ENCODE assay signal across 14 cellular contexts in genomic region chr2:232381204-232382031, GRCh38. TPM values are rescaled to one million over a fixed set of nuclear protein-coding genes. Genes with fewer than 3 reads are reported as not detected.
DNase-seq lines count a peak whose midpoint lies in the region; ATAC-seq, FAIRE-seq and TF ChIP-seq lines count a peak whose summit lies in the region.
"Not testable (repeated sequence)": the region's sequence is repeated elsewhere in the genome, so short reads cannot be mapped to it uniquely, and the experiment has no call there.
"Had no signal": no experiment of that assay in that cellular context is flagged by ENCODE, and none has a peak within 500 bp of the region (broad histone marks: within the 10 kb centered on the region; RNA-seq: fewer than 3 reads in every experiment).

No MANE protein-coding gene starts in this region.

- H2BK12ac ChIP-seq in H9 (ENCODE audit: insufficient read length, low read depth, low read length) = not testable (repeated sequence)

- in situ Hi-C loops in K562 (cut with MboI) = not testable (repeated sequence)

- H2BK5ac ChIP-seq in H9 (ENCODE audit: insufficient read length, low read length) = not testable (repeated sequence)

- CTCF ChIA-PET in CD8-positive, alpha-beta T cell (lab: Charles Lee); WTC11 (lab: Charles Lee); K562 (lab: Yijun Ruan, JAX; ENCODE audit: low intra/inter-chr PET ratio): not testable (repeated sequence)

- not testable (repeated sequence) for TF ChIP-seq EP300 in K562 (IDR thresholded peaks at IDR 0.05; ENCODE audit: low read length)

- H3K79me1 ChIP-seq in H9 (ENCODE audit: insufficient read depth, low read depth, low read length, poor library complexity, severe bottlenecking) = not testable (repeated sequence)

- H3K4me1 Mint-ChIP-seq in CD8-positive, alpha-beta T cell (ENCODE audit: low read depth); WTC11: not testable (repeated sequence)
- peaks cover 20 to 28% of the 10 kb centered on the region in 2 experiments for H3K4me1 Mint-ChIP-seq in H9

- H4K8ac ChIP-seq in H9 (replicated peaks; ENCODE audit: insufficient read length, low read depth, low read length) = not testable (repeated sequence)

- intact Hi-C loops in CD8-positive, alpha-beta T cell (cut with DNase I, micrococcal nuclease); K562 (cut with micrococcal nuclease); spleen (cut with DNase I; ENCODE audit: low total_unique reads): not testable (repeated sequence)

- H3K27me3 ChIP-seq in CD8-positive, alpha-beta T cell (ENCODE audit: insufficient read depth, low read length) = not testable (repeated sequence)
- H3K27me3 ChIP-seq in H9 (ENCODE audit: insufficient read depth, low read length) (peaks cover 15% of the 10 kb centered on the region; the same call in 1 of the 2 replicates), K562 (ENCODE audit: control insufficient read depth in 2 of 2, insufficient read depth in 2 of 2, low read length in 2 of 2) (peaks cover 4 to 31% of the 10 kb centered on the region in 2 experiments; a peak in 4 of 5 replicates), spleen (replicated peaks in 1 of 7) (peaks cover 0 to 68% (median 23%) of the 10 kb centered on the region in 7 donors)

- not testable (repeated sequence) for TF ChIP-seq CTCF in CD8-positive, alpha-beta T cell (IDR thresholded peaks at IDR 0.05); WTC11 (IDR thresholded peaks at IDR 0.05); spleen (IDR thresholded peaks at IDR 0.05 in 8 of 11, conservative IDR thresholded peaks at IDR 0.05 in 3 of 11)
- TF ChIP-seq CTCF in H9 (conservative IDR thresholded peaks at IDR 0.05) (peak; percentile 32; the same call in 1 of the 3 replicates), K562 (IDR thresholded peaks at IDR 0.05 in 2 of 3, conservative IDR thresholded peaks at IDR 0.05 in 1 of 3; ENCODE audit: insufficient read depth in 2 of 3, low read depth in 1 of 3, low read length in 3 of 3) (peak in 2 of 3 experiments; percentile 20 to 35; a peak in 1 of 6 replicates)

- not testable (repeated sequence) for H3K9me3 ChIP-seq in CD8-positive, alpha-beta T cell (ENCODE audit: low read length); H9 (ENCODE audit: control insufficient read depth, low read depth, low read length); K562 (replicated peaks; ENCODE audit: control insufficient read depth, insufficient read depth, low read depth, low read length); spleen

- not testable (repeated sequence) for H2BK20ac ChIP-seq in H9 (ENCODE audit: low read depth, low read length, poor library complexity, severe bottlenecking)

- H3K56ac ChIP-seq in H9 (ENCODE audit: insufficient read length, low read depth, low read length) = not testable (repeated sequence)

- TF ChIP-seq POLR2A in K562 (conservative IDR thresholded peaks at IDR 0.05); spleen (IDR thresholded peaks at IDR 0.05): not testable (repeated sequence)

- H3K4me2 ChIP-seq in H9 (ENCODE audit: insufficient read depth, insufficient read length, low read length); K562 (ENCODE audit: insufficient read depth, low read length): not testable (repeated sequence)

- DNase-seq in CD8-positive, alpha-beta T cell = peak in 1 of 7 experiments; percentile 19
- DNase-seq in H9 (peak; percentile 53), WTC11 (ENCODE audit: low spot score) (peak; percentile 52), mesenteric fat pad (ENCODE audit: low spot score) (peak; percentile 88), spleen (peak; percentile 77)
- DNase-seq in activated T-cell treated with anti-CD3 and anti-CD28 coated beads, Interleukin-2, amount 50 U/mL, for 48 hours = peak; percentile 47 to 55
- DNase-seq in K562 (ENCODE audit: extremely low read depth in 1 of 4, low spot score in 3 of 4) = not testable (repeated sequence)

- not testable (repeated sequence) for H3K27ac Mint-ChIP-seq in CD8-positive, alpha-beta T cell; H9; WTC11

- H4K5ac ChIP-seq in H9 (ENCODE audit: insufficient read length, low read depth, low read length) = not testable (repeated sequence)

- H2BK15ac ChIP-seq in H9 (ENCODE audit: low read depth, low read length) = not testable (repeated sequence)

- FAIRE-seq in K562 (lab: Jason Lieb, UNC) = not testable (repeated sequence)

- not testable (repeated sequence) for H4K20me1 ChIP-seq in H9 (ENCODE audit: control insufficient read depth, insufficient read depth, insufficient read length); K562 (replicated peaks; ENCODE audit: control insufficient read depth, insufficient read depth, low read length)

- not testable (repeated sequence) for H3K36me3 Mint-ChIP-seq in CD8-positive, alpha-beta T cell; WTC11
- H3K36me3 Mint-ChIP-seq in H9 (ENCODE audit: insufficient read depth in 1 of 3, low read depth in 3 of 3) = peaks cover 0 to 13% (median 0%) of the 10 kb centered on the region in 3 experiments; a peak in 4 of 7 replicates

- H3K9ac ChIP-seq in H9 (ENCODE audit: extremely low read depth, insufficient read length, low read length); K562 (ENCODE audit: insufficient read depth in 1 of 2, low read depth in 2 of 2, low read length in 2 of 2): not testable (repeated sequence)

- not testable (repeated sequence) for H3K4me3 ChIP-seq in CD8-positive, alpha-beta T cell (ENCODE audit: low read depth, low read length); K562
- peak overlapping the region in 1 of 8 donors; percentile 22 for H3K4me3 ChIP-seq in spleen

- not testable (repeated sequence) for H4K91ac ChIP-seq in H9 (ENCODE audit: insufficient read length, low read depth, low read length)

- H3K27ac ChIP-seq in CD8-positive, alpha-beta T cell (ENCODE audit: low read depth, low read length); H9 (ENCODE audit: insufficient read length, low read depth, low read length); K562 (ENCODE audit: extremely low read depth, low read depth, low read length); spleen: not testable (repeated sequence)

- not testable (repeated sequence) for BruUV-seq in K562 (replicated peaks; lab: Mats Ljungman, UMichigan)

- not testable (repeated sequence) for H3K23me2 ChIP-seq in H9 (ENCODE audit: insufficient read length, low read depth, low read length, poor library complexity, severe bottlenecking)

- TF ChIP-seq RAD21 in K562 (CRISPR knock-in tag; conservative IDR thresholded peaks at IDR 0.05 in 1 of 2, IDR thresholded peaks at IDR 0.05 in 1 of 2) = not testable (repeated sequence)

- WGBS in H9 (ENCODE audit: extremely low coverage, insufficient read length, low lambda C conversion rate) = no CpG with 5 or more reads among the region's 59 CpGs
- 6% methylated on average over 16 of the region's 59 CpGs for WGBS in K562 (ENCODE audit: insufficient coverage, low coverage, missing lambda C conversion rate)
- 22 to 44% (median 36%) methylated on average over 17 to 59 of the region's 59 CpGs for WGBS in spleen, 5 donors

- H3T11ph ChIP-seq in H9 (ENCODE audit: low read length) = not testable (repeated sequence)

- H3K79me2 ChIP-seq in H9 (ENCODE audit: insufficient read depth, low read length); K562 (ENCODE audit: control insufficient read depth, insufficient read depth, low read length): not testable (repeated sequence)

- H2AFZ ChIP-seq in H9 (ENCODE audit: low read length); K562 (ENCODE audit: low read depth, low read length): not testable (repeated sequence)

- H2BK120ac ChIP-seq in H9 (ENCODE audit: low read depth, low read length, poor library complexity, severe bottlenecking) = not testable (repeated sequence)

- peaks cover 27% of the 10 kb centered on the region for H3K27me3 Mint-ChIP-seq in CD8-positive, alpha-beta T cell (ENCODE audit: low read depth)
- H3K27me3 Mint-ChIP-seq in H9 (ENCODE audit: low read depth) = peaks cover 47% of the 10 kb centered on the region
- peaks cover 43% of the 10 kb centered on the region for H3K27me3 Mint-ChIP-seq in WTC11 (ENCODE audit: low read depth)

- peak overlapping the region; percentile 51 for H3K4me3 Mint-ChIP-seq in CD8-positive, alpha-beta T cell
- H3K4me3 Mint-ChIP-seq in H9, WTC11: not testable (repeated sequence)

- not testable (repeated sequence) for H3K23ac ChIP-seq in H9 (ENCODE audit: insufficient read length, low read depth, low read length)

- not testable (repeated sequence) for H3K36me3 ChIP-seq in CD8-positive, alpha-beta T cell (ENCODE audit: insufficient read depth, low read length); K562 (ENCODE audit: control insufficient read depth, insufficient read depth, low read length); spleen

- not testable (repeated sequence) for H3K9me1 ChIP-seq in K562 (ENCODE audit: control insufficient read depth, insufficient read depth, low read length)

- peak; percentile 75 for ATAC-seq in CD8-positive, alpha-beta T cell
- ATAC-seq in WTC11 (peak; percentile 59), K562 (peak; percentile 89)

- POLR2A ChIA-PET in CD8-positive, alpha-beta T cell (lab: Charles Lee); WTC11 (lab: Charles Lee): not testable (repeated sequence)
- POLR2A ChIA-PET in K562 (lab: Yijun Ruan, JAX) = interaction anchor here (0.7 kb wide), 1 partner anchor 378 kb away, joined by 3 read pairs; no protein-coding TSS in a partner anchor

- not testable (repeated sequence) for H3K4me1 ChIP-seq in CD8-positive, alpha-beta T cell (ENCODE audit: insufficient read depth, low read length); H9 (ENCODE audit: insufficient read depth, low read length)
- peaks cover 0 to 12% of the 10 kb centered on the region in 2 experiments; a peak in 1 of 5 replicates for H3K4me1 ChIP-seq in K562 (replicated peaks in 1 of 2; ENCODE audit: control insufficient read depth in 2 of 2, insufficient read depth in 2 of 2, low read length in 2 of 2)
- H3K4me1 ChIP-seq in spleen = peaks cover 0 to 18% (median 6%) of the 10 kb centered on the region in 6 donors

- H3K18ac ChIP-seq in H9 (ENCODE audit: insufficient read length, low read depth, low read length) = not testable (repeated sequence)

- not testable (repeated sequence) for H3K14ac ChIP-seq in H9 (ENCODE audit: insufficient read depth, low read length)

- not testable (repeated sequence) for H2AK5ac ChIP-seq in H9 (ENCODE audit: insufficient read length, low read length)

- H3K9me3 Mint-ChIP-seq in CD8-positive, alpha-beta T cell; H9; WTC11: not testable (repeated sequence)

- not testable (repeated sequence) for H3K4ac ChIP-seq in H9 (ENCODE audit: low read depth, low read length)

RNA-seq across cellular contexts. Expression of gene ALPP, which starts 2.9 kb away (rescaled TPM):
- not detected for total RNA-seq in CD8-positive, alpha-beta T cell
- 0.15 and 0.20 TPM in 2 replicates for total RNA-seq in H9 (2021)
- 0.14 to 0.20 TPM (median 0.14 TPM) in 3 replicates for total RNA-seq in WTC11 (2021)
- total RNA-seq in K562 (2011; cell fraction: chromatin; rRNA removed; ENCODE audit: low replicate concordance) = not detected in 2 replicates
- total RNA-seq in K562 (2011; cell fraction: nucleolus; rRNA removed) = not detected in 2 replicates
- not detected in 2 replicates for total RNA-seq in K562 (2011; cell fraction: nucleoplasm; rRNA removed)
- not detected in 2 replicates for total RNA-seq in K562 (2014; rRNA removed)
- total RNA-seq in K562 (2014; rRNA removed; fragmentation: Illumina TruSeq; extraction: Trizol) = not detected in 2 replicates
- not detected in 2 replicates for total RNA-seq in K562 (2015; rRNA removed; fragmentation: Illumina TruSeq; extraction: Trizol)
- total RNA-seq in K562 (2021) = not detected in 2 replicates
- not detected in 2 replicates for polyA plus RNA-seq in K562 (2011; rRNA removed)
- not detected in 2 replicates for polyA plus RNA-seq in K562 (2011; cell fraction: cytosol; rRNA removed)
- not detected in 2 replicates for polyA plus RNA-seq in K562 (2011; cell fraction: nucleus; rRNA removed)
- polyA plus RNA-seq in K562 (2012) = not detected in 2 replicates
- not detected in 2 replicates for polyA plus RNA-seq in K562 (2014; fragmentation: Illumina TruSeq; extraction: Trizol)
- not detected for polyA plus RNA-seq in K562 (2014; fragmentation: Nextera tagmentation; extraction: Ambion mirVana)
- polyA plus RNA-seq in K562 (2014; rRNA removed) = 0.03 TPM in 1 of 2 replicates, not detected in the other
- not detected in 2 replicates for polyA minus RNA-seq in K562 (2011; rRNA and poly(A)+ RNA removed)
- not detected in 2 replicates for polyA minus RNA-seq in K562 (2011; cell fraction: cytosol; rRNA and poly(A)+ RNA removed)
- polyA minus RNA-seq in K562 (2011; cell fraction: nucleus; rRNA and poly(A)+ RNA removed) = not detected in 2 replicates
- total RNA-seq in mesenteric fat pad = not detected
- total RNA-seq in spleen = not detected
- polyA plus RNA-seq in spleen = not detected
- total RNA-seq: activated T-helper 2 cell treated with anti-CD3 and anti-CD28 coated beads, Interferon-gamma antibody, Interleukin-2, Interleukin-4, amounts not matched to agents 10 μg/mL and 5 μg/mL and 100 μg/mL, durations not matched to agents 14 hours and 24 hours and 36 hours; CD8-positive, alpha-beta memory T cell; dermis microvascular lymphatic vessel endothelial cell; gastroesophageal sphincter; psoas muscle; ureter had no signal
- polyA plus RNA-seq: adipose tissue; CD8-positive, alpha-beta memory T cell; psoas muscle had no signal

RNA-seq across cellular contexts. Expression of gene ALPG, which starts 25.2 kb away (rescaled TPM):
- not detected for total RNA-seq in CD8-positive, alpha-beta T cell
- total RNA-seq in H9 (2021) = 1.3 and 1.4 TPM in 2 replicates
- 0.94 to 1.3 TPM (median 1.2 TPM) in 3 replicates for total RNA-seq in WTC11 (2021)
- total RNA-seq in K562 (2011; cell fraction: chromatin; rRNA removed; ENCODE audit: low replicate concordance) = not detected in 2 replicates
- total RNA-seq in K562 (2011; cell fraction: nucleolus; rRNA removed) = not detected in 2 replicates
- total RNA-seq in K562 (2011; cell fraction: nucleoplasm; rRNA removed) = not detected in 2 replicates
- total RNA-seq in K562 (2014; rRNA removed) = not detected in 2 replicates
- not detected in 2 replicates for total RNA-seq in K562 (2014; rRNA removed; fragmentation: Illumina TruSeq; extraction: Trizol)
- total RNA-seq in K562 (2015; rRNA removed; fragmentation: Illumina TruSeq; extraction: Trizol) = not detected in 2 replicates
- total RNA-seq in K562 (2021) = not detected in 2 replicates
- polyA plus RNA-seq in K562 (2011; rRNA removed) = not detected in 2 replicates
- not detected in 2 replicates for polyA plus RNA-seq in K562 (2011; cell fraction: cytosol; rRNA removed)
- not detected in 2 replicates for polyA plus RNA-seq in K562 (2011; cell fraction: nucleus; rRNA removed)
- not detected in 2 replicates for polyA plus RNA-seq in K562 (2012)
- polyA plus RNA-seq in K562 (2014; fragmentation: Illumina TruSeq; extraction: Trizol) = not detected in 2 replicates
- not detected for polyA plus RNA-seq in K562 (2014; fragmentation: Nextera tagmentation; extraction: Ambion mirVana)
- not detected in 2 replicates for polyA plus RNA-seq in K562 (2014; rRNA removed)
- not detected in 2 replicates for polyA minus RNA-seq in K562 (2011; rRNA and poly(A)+ RNA removed)
- polyA minus RNA-seq in K562 (2011; cell fraction: cytosol; rRNA and poly(A)+ RNA removed) = not detected in 2 replicates
- not detected in 2 replicates for polyA minus RNA-seq in K562 (2011; cell fraction: nucleus; rRNA and poly(A)+ RNA removed)
- total RNA-seq in mesenteric fat pad = not detected
- not detected for total RNA-seq in spleen
- not detected for polyA plus RNA-seq in spleen
- total RNA-seq: activated T-helper 2 cell treated with anti-CD3 and anti-CD28 coated beads, Interferon-gamma antibody, Interleukin-2, Interleukin-4, amounts not matched to agents 10 μg/mL and 5 μg/mL and 100 μg/mL, durations not matched to agents 14 hours and 24 hours and 36 hours; CD8-positive, alpha-beta memory T cell; dermis microvascular lymphatic vessel endothelial cell; gastroesophageal sphincter; psoas muscle; ureter had no signal
- polyA plus RNA-seq: adipose tissue; CD8-positive, alpha-beta memory T cell; psoas muscle had no signal
